Comparison of ENCODE assay signal across 8 cellular contexts in the genomic region with DNA sequence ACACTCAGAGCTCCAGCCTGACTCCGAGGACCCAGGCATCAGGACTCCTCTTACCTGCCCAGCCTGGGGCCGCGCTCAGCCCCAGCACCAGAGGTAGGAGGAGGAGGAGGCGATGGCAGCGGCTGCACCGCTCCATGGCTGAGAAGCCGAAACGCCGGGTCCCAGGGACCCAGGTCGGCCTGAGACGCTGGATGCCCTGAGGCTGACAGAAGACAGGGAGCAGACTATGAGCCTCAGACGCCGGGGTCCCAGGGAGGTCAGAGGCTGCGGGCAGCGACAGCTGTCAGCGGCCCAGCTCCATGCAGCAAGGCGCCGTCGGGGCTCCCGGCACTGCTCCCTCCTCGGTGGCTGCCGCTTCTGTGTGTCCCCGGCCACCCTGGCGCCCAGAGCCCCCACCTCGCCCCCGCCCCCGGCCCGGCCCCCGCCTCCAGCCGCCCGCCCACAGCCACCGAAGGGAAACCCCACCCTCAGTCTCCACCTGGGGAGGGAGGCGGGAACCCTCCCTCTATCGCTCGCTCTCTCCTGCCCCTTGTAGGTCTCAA. TPM values are rescaled to one million over a fixed set of nuclear protein-coding genes. Genes with fewer than 3 reads are reported as not detected.
A peak's percentile ranks its signal among the peaks of the same experiment; 100 is the strongest.
DNase-seq lines count a peak whose midpoint lies in the region; ATAC-seq and TF ChIP-seq lines count a peak whose summit lies in the region.

A gene (minus strand): TSS at position 363 of the 542 bp plus-strand sequence. CDS start 227 bp downstream, at position 136.

- TF ChIP-seq CTCF in sigmoid colon (IDR thresholded peaks at IDR 0.05), result no peak

- in situ Hi-C loops in GM23248 (cut with MboI), result no loop called here

- peak within 1 kb of the TSS; percentile 89 for H3K4me2 ChIP-seq in GM23248 (ENCODE audit: unreplicated experiment)

- peak within 1 kb of the TSS; percentile 68 to 75 for H3K4me3 Mint-ChIP-seq in activated T-cell treated with anti-CD3 and anti-CD28 coated beads, Interleukin-2, amount 50 U/mL, for 72 hours

- peaks cover 21% of the 10 kb centered on the region for H3K27me3 Mint-ChIP-seq in activated T-cell treated with anti-CD3 and anti-CD28 coated beads, Interleukin-2, amount 50 U/mL, for 72 hours (ENCODE audit: low read depth)

- peak; percentile 37 to 38 for ATAC-seq in activated T-cell treated with anti-CD3 and anti-CD28 coated beads, Interleukin-2, amount 50 U/mL, for 72 hours (replicated peaks in 1 of 2)
- ATAC-seq in left ventricle myocardium superior, result peak; percentile 8

- intact Hi-C loops in left ventricle myocardium superior (cut with micrococcal nuclease), result no loop called here
- intact Hi-C loops in sigmoid colon (cut with DNase I), result no loop called here

- TF ChIP-seq POLR2A in sigmoid colon (IDR thresholded peaks at IDR 0.05), result no peak

- no peaks in the 10 kb centered on the region; the same call in 1 of the 2 replicates for H4K20me1 ChIP-seq in GM23248 (ENCODE audit: insufficient read depth)

- 17 to 20% methylated on average over 28 to 30 of the region's 35 CpGs for WGBS in GM23248 (ENCODE audit: low coverage in 1 of 2, low lambda C conversion rate in 2 of 2, missing lambda C conversion rate in 2 of 2), 2 experiments
- whole genome bisulfite sequencing in sigmoid colon, 2 donors, result 5 to 6% methylated on average over 35 of the region's 35 CpGs

- H3K4me3 ChIP-seq in GM23248 (peak within 1 kb of the TSS; percentile 66), sigmoid colon (peak within 1 kb of the TSS in 3 of 4 donors; percentile 40 to 43 (median 40))

- TF ChIP-seq EP300 in sigmoid colon (IDR thresholded peaks at IDR 0.05), result no peak

- no peaks in the 10 kb centered on the region for H3K4me1 ChIP-seq in GM23248 (ENCODE audit: insufficient read depth)
- peaks cover 0 to 19% (median 17%) of the 10 kb centered on the region in 4 donors for H3K4me1 ChIP-seq in sigmoid colon

- DNase-seq in GM23248 (no peak), left ventricle myocardium superior (peak; percentile 45), sigmoid colon (no peak), NCI-H1436 (lab: John Stamatoyannopoulos, UW) (no peak), T-helper 9 cell (no peak), hippocampal formation (lab: John Stamatoyannopoulos, UW) (no peak), islet precursor cell (no peak)
- no peak for DNase-seq in activated T-cell treated with anti-CD3 and anti-CD28 coated beads, Interleukin-2, amount 50 U/mL, for 72 hours

- no peaks in the 10 kb centered on the region for H3K9me3 Mint-ChIP-seq in activated T-cell treated with anti-CD3 and anti-CD28 coated beads, Interleukin-2, amount 50 U/mL, for 72 hours

- 0 out of 2 replicates have a peak, but pooled peaks cover 13% of the 10 kb centered on the region for H3F3A ChIP-seq in GM23248 (ENCODE audit: insufficient read depth)

- peaks cover 5 to 13% of the 10 kb centered on the region in 2 donors for H3K36me3 Mint-ChIP-seq in activated T-cell treated with anti-CD3 and anti-CD28 coated beads, Interleukin-2, amount 50 U/mL, for 72 hours (ENCODE audit: insufficient read depth in 2 of 2)

- H3K27ac Mint-ChIP-seq in activated T-cell treated with anti-CD3 and anti-CD28 coated beads, Interleukin-2, amount 50 U/mL, for 72 hours, result no peak within 1 kb of the TSS

- H3K9me2 ChIP-seq in GM23248 (ENCODE audit: insufficient read depth), result no peaks in the 10 kb centered on the region

- peaks cover 15% of the 10 kb centered on the region for H3K27me3 ChIP-seq in GM23248 (replicated peaks; ENCODE audit: insufficient read depth)
- H3K27me3 ChIP-seq in sigmoid colon, result peaks cover 0 to 18% (median 13%) of the 10 kb centered on the region in 3 donors

- peak within 1 kb of the TSS; percentile 59 for H2AFZ ChIP-seq in GM23248

- peaks cover 8% of the 10 kb centered on the region for H3K79me2 ChIP-seq in GM23248 (ENCODE audit: insufficient read depth)

- H3K4me1 Mint-ChIP-seq in activated T-cell treated with anti-CD3 and anti-CD28 coated beads, Interleukin-2, amount 50 U/mL, for 72 hours (ENCODE audit: low read depth), result peaks cover 23% of the 10 kb centered on the region

- H3K27ac ChIP-seq in GM23248, result no peak within 1 kb of the TSS
- H3K27ac ChIP-seq in sigmoid colon, result peak within 1 kb of the TSS; percentile 22 to 67 (median 60)

- H3K9me3 ChIP-seq in GM23248 (ENCODE audit: low read depth) (no peaks in the 10 kb centered on the region), sigmoid colon (no peaks in the 10 kb centered on the region)

- peaks cover 15% of the 10 kb centered on the region for H3K36me3 ChIP-seq in GM23248 (ENCODE audit: low read depth)
- peaks cover 10 to 30% (median 25%) of the 10 kb centered on the region in 4 donors for H3K36me3 ChIP-seq in sigmoid colon

- peak within 1 kb of the TSS; percentile 57 for H3K9ac ChIP-seq in GM23248

RNA-seq across cellular contexts. Expression of the gene that starts here (rescaled TPM):
- 0.25 and 0.32 TPM in 2 replicates for total RNA-seq in GM23248 (2014; rRNA removed; shearing (Covaris generic))
- polyA plus RNA-seq in GM23248 (2016; fragmentation: Nextera tagmentation; extraction: Ambion mirVana) (0.05 and 0.31 TPM in 2 replicates), sigmoid colon (under 1 TPM in 1 of 3 donors, not detected in 2; 0.60 TPM)
- 1 to 10 TPM; 2.5 to 3.2 TPM for total RNA-seq in activated T-cell treated with anti-CD3 and anti-CD28 coated beads, Interleukin-2, amount 50 U/mL, for 72 hours
- total RNA-seq in left ventricle myocardium superior (1.9 TPM), sigmoid colon (1 to 10 TPM in 1 of 4 donors, under 1 TPM in 2, not detected in 1; 0.16 to 1.4 (median 0.41) TPM)
